In genomic region chr3:151379083-151379734, GRCh38 we compare ENCODE assay signal across 9 cellular contexts. TPM values are rescaled to one million over a fixed set of nuclear protein-coding genes. Genes with fewer than 3 reads are reported as not detected.
DNase-seq lines count a peak whose midpoint lies in the region; ATAC-seq and TF ChIP-seq lines count a peak whose summit lies in the region.
"Had no signal": no experiment of that assay in that cellular context is flagged by ENCODE, and none has a peak within 500 bp of the region (broad histone marks: within the 10 kb centered on the region; RNA-seq: fewer than 3 reads in every experiment).

No MANE protein-coding gene starts in this region.

- no peak overlapping the region for H2AFZ ChIP-seq in SU-DHL-6 (ENCODE audit: low read depth, low read length, severe bottlenecking)

- peak; percentile 43 for DNase-seq in activated CD8-positive, alpha-beta memory T cell treated with anti-CD3 and anti-CD28 coated beads, Interleukin-2, amount 10 ng/mL, durations not matched to agents 7 days and 5 days
- DNase-seq in activated CD8-positive, alpha-beta memory T cell treated with anti-CD3 and anti-CD28 coated beads, Interleukin-2, amount 50 U/mL, for 48 hours, result no peak
- peak; percentile 41 for DNase-seq in iPS-NIHi11 (ENCODE audit: low spot score)
- DNase-seq in NCI-H1436 (lab: John Stamatoyannopoulos, UW), result no peak
- no peak for DNase-seq in NCI-H774 (lab: John Stamatoyannopoulos, UW)
- DNase-seq in NCI-H1417 (lab: John Stamatoyannopoulos, UW), result no peak

- peak overlapping the region; percentile 21; the same call in 1 of the 2 replicates for H3K9ac ChIP-seq in SU-DHL-6 (ENCODE audit: low read length)

- H4K20me1 ChIP-seq in SU-DHL-6 (ENCODE audit: low read depth, low read length), result no peaks in the 10 kb centered on the region

- H3K27ac Mint-ChIP-seq in activated CD8-positive, alpha-beta memory T cell treated with anti-CD3 and anti-CD28 coated beads, Interleukin-2, amount 10 ng/mL, durations not matched to agents 7 days and 5 days, result no peak overlapping the region
- H3K27ac Mint-ChIP-seq: activated naive CD4-positive, alpha-beta T cell treated with anti-CD3 and anti-CD28 coated beads, Interleukin-2, amount 50 U/mL, for 24 hours had no signal

- H3K36me3 ChIP-seq in SU-DHL-6 (ENCODE audit: low read length), result peaks cover 3% of the 10 kb centered on the region; the same call in 1 of the 2 replicates

- H3K27me3 Mint-ChIP-seq in activated CD8-positive, alpha-beta memory T cell treated with anti-CD3 and anti-CD28 coated beads, Interleukin-2, amount 10 ng/mL, durations not matched to agents 7 days and 5 days, result no peaks in the 10 kb centered on the region
- H3K27me3 Mint-ChIP-seq: activated naive CD4-positive, alpha-beta T cell treated with anti-CD3 and anti-CD28 coated beads, Interleukin-2, amount 50 U/mL, for 24 hours had no signal

- H3K36me3 Mint-ChIP-seq in activated CD8-positive, alpha-beta memory T cell treated with anti-CD3 and anti-CD28 coated beads, Interleukin-2, amount 10 ng/mL, durations not matched to agents 7 days and 5 days, result no peaks in the 10 kb centered on the region
- H3K36me3 Mint-ChIP-seq: activated naive CD4-positive, alpha-beta T cell treated with anti-CD3 and anti-CD28 coated beads, Interleukin-2, amount 50 U/mL, for 24 hours had no signal

- CTCF ChIA-PET in activated CD8-positive, alpha-beta memory T cell treated with anti-CD3 and anti-CD28 coated beads, Interleukin-2, amount 10 ng/mL, durations not matched to agents 7 days and 5 days (lab: Charles Lee), result interaction anchor here (1.1 kb wide), 1 partner anchor 18 kb away, joined by 4 read pairs; no protein-coding TSS in a partner anchor

- no peaks in the 10 kb centered on the region for H3K9me2 ChIP-seq in SU-DHL-6 (replicated peaks; ENCODE audit: insufficient read depth, low read length)

- H3K9me3 Mint-ChIP-seq in activated CD8-positive, alpha-beta memory T cell treated with anti-CD3 and anti-CD28 coated beads, Interleukin-2, amount 10 ng/mL, durations not matched to agents 7 days and 5 days (ENCODE audit: low read depth), result no peaks in the 10 kb centered on the region
- H3K9me3 Mint-ChIP-seq: activated naive CD4-positive, alpha-beta T cell treated with anti-CD3 and anti-CD28 coated beads, Interleukin-2, amount 50 U/mL, for 24 hours had no signal

- H3K27me3 ChIP-seq in SU-DHL-6 (ENCODE audit: low read length), result no peaks in the 10 kb centered on the region

- peaks cover 37% of the 10 kb centered on the region for H3F3A ChIP-seq in SU-DHL-6 (ENCODE audit: insufficient read depth)

- peaks cover 6% of the 10 kb centered on the region for H3K4me1 Mint-ChIP-seq in activated CD8-positive, alpha-beta memory T cell treated with anti-CD3 and anti-CD28 coated beads, Interleukin-2, amount 10 ng/mL, durations not matched to agents 7 days and 5 days
- H3K4me1 Mint-ChIP-seq: activated naive CD4-positive, alpha-beta T cell treated with anti-CD3 and anti-CD28 coated beads, Interleukin-2, amount 50 U/mL, for 24 hours had no signal

- peak; percentile 81 for TF ChIP-seq CTCF in SU-DHL-6 (IDR thresholded peaks at IDR 0.05; ENCODE audit: insufficient read depth, low read length, poor library complexity, severe bottlenecking)

- ATAC-seq in activated CD8-positive, alpha-beta memory T cell treated with anti-CD3 and anti-CD28 coated beads, Interleukin-2, amount 10 ng/mL, durations not matched to agents 7 days and 5 days, result no peak
- peak; percentile 37 for ATAC-seq in HG03139 (IDR thresholded peaks at IDR 0.05; ENCODE audit: unreplicated experiment)

- H3K4me3 ChIP-seq in SU-DHL-6 (ENCODE audit: insufficient read depth, low read length, poor library complexity, severe bottlenecking), result no peak overlapping the region

- no peak overlapping the region for H3K4me3 Mint-ChIP-seq in activated CD8-positive, alpha-beta memory T cell treated with anti-CD3 and anti-CD28 coated beads, Interleukin-2, amount 10 ng/mL, durations not matched to agents 7 days and 5 days
- H3K4me3 Mint-ChIP-seq: activated naive CD4-positive, alpha-beta T cell treated with anti-CD3 and anti-CD28 coated beads, Interleukin-2, amount 50 U/mL, for 24 hours had no signal

- peak overlapping the region; percentile 95 for H3K27ac ChIP-seq in SU-DHL-6 (ENCODE audit: low read depth, low read length)

- no peaks in the 10 kb centered on the region for H3K9me3 ChIP-seq in SU-DHL-6 (ENCODE audit: insufficient read depth, low read length)

- peak overlapping the region; percentile 54 for H3K4me2 ChIP-seq in SU-DHL-6 (ENCODE audit: low read depth, low read length, poor library complexity, severe bottlenecking)

- no peaks in the 10 kb centered on the region for H3K79me2 ChIP-seq in SU-DHL-6 (ENCODE audit: insufficient read depth, low read length)

RNA-seq across cellular contexts. Expression of gene P2RY12, which starts 5.3 kb away (rescaled TPM):
- total RNA-seq in activated CD8-positive, alpha-beta memory T cell treated with anti-CD3 and anti-CD28 coated beads, Interleukin-2, amount 10 ng/mL, durations not matched to agents 7 days and 5 days, result not detected

RNA-seq across cellular contexts. Expression of gene P2RY13, which starts 49.9 kb away (rescaled TPM):
- total RNA-seq in activated CD8-positive, alpha-beta memory T cell treated with anti-CD3 and anti-CD28 coated beads, Interleukin-2, amount 10 ng/mL, durations not matched to agents 7 days and 5 days, result not detected

Comparison
In these comparisons a context has a peak if more than half of its experiments do, and no peak if none do; other contexts are left out.
1. DNase-seq: peak in activated CD8-positive, alpha-beta memory T cell treated with anti-CD3 and anti-CD28 coated beads, Interleukin-2, amount 10 ng/mL, durations not matched to agents 7 days and 5 days (single experiment) and iPS-NIHi11 (single experiment); none in activated CD8-positive, alpha-beta memory T cell treated with anti-CD3 and anti-CD28 coated beads, Interleukin-2, amount 50 U/mL, for 48 hours (single experiment), NCI-H1436 (single experiment), NCI-H774 (single experiment) and NCI-H1417 (0 of 3).